14 cellular contexts compared by ENCODE assay signal in genomic region chr6:131023834-131024504, GRCh38. TPM values are rescaled to one million over a fixed set of nuclear protein-coding genes. Genes with fewer than 3 reads are reported as not detected.
DNase-seq lines count a peak whose midpoint lies in the region; ATAC-seq and TF ChIP-seq lines count a peak whose summit lies in the region.
"Had no signal": no experiment of that assay in that cellular context is flagged by ENCODE, and none has a peak within 500 bp of the region (broad histone marks: within the 10 kb centered on the region; RNA-seq: fewer than 3 reads in every experiment).

No MANE protein-coding gene starts in this region.

- H3K18ac ChIP-seq in H9 (ENCODE audit: insufficient read length, low read depth, low read length) = no peak overlapping the region

- peaks cover 6 to 7% of the 10 kb centered on the region in 2 experiments; a peak in 3 of 5 replicates for H3K9me3 Mint-ChIP-seq in H9
- H3K9me3 Mint-ChIP-seq in natural killer cell treated with Interleukin-12 subunit alpha and Interleukin-12 subunit beta and Interleukin-15 and Interleukin-18, amount 100 ng/mL, for 72 hours = no peaks in the 10 kb centered on the region

- H2BK12ac ChIP-seq in H9 (ENCODE audit: insufficient read length, low read depth, low read length) = no peak overlapping the region

- H2BK5ac ChIP-seq in H9 (ENCODE audit: insufficient read length, low read length) = no peak overlapping the region

- H3K23me2 ChIP-seq in H9 (ENCODE audit: insufficient read length, low read depth, low read length, poor library complexity, severe bottlenecking) = no peaks in the 10 kb centered on the region

- no peaks in the 10 kb centered on the region for H3K9me3 ChIP-seq in H9 (ENCODE audit: control insufficient read depth, low read depth, low read length)

- no peak overlapping the region for H3K9ac ChIP-seq in H9 (ENCODE audit: extremely low read depth, insufficient read length, low read length)

- no peak overlapping the region for H3K4ac ChIP-seq in H9 (ENCODE audit: low read depth, low read length)

- H3K36me3 Mint-ChIP-seq in H9 (ENCODE audit: insufficient read depth in 1 of 3, low read depth in 3 of 3) = peaks cover 6 to 8% (median 7%) of the 10 kb centered on the region in 3 experiments; a peak in 6 of 7 replicates
- H3K36me3 Mint-ChIP-seq in natural killer cell treated with Interleukin-12 subunit alpha and Interleukin-12 subunit beta and Interleukin-15 and Interleukin-18, amount 100 ng/mL, for 72 hours = no peaks in the 10 kb centered on the region
- H3K36me3 Mint-ChIP-seq: CD14-positive monocyte had no signal

- no peak for TF ChIP-seq CTCF in H9 (conservative IDR thresholded peaks at IDR 0.05)
- no peak for TF ChIP-seq CTCF in foreskin fibroblast (IDR thresholded peaks at IDR 0.05; ENCODE audit: low read depth, low read length)

- no peak overlapping the region for H3K14ac ChIP-seq in H9 (ENCODE audit: insufficient read depth, low read length)

- no peak for ATAC-seq in natural killer cell treated with Interleukin-12 subunit alpha and Interleukin-12 subunit beta and Interleukin-15 and Interleukin-18, amount 100 ng/mL, for 72 hours
- no peak for ATAC-seq in HG03442 (IDR thresholded peaks at IDR 0.05; ENCODE audit: unreplicated experiment)

- H2BK120ac ChIP-seq in H9 (ENCODE audit: low read depth, low read length, poor library complexity, severe bottlenecking) = no peak overlapping the region

- DNase-seq in ACHN (peak; percentile 82), H9 (no peak), SK-MEL-5 (ENCODE audit: low read depth, low spot score) (peak; percentile 10), foreskin fibroblast (peak; percentile 29 to 67), iPS-NIHi11 (ENCODE audit: low spot score) (no peak), NAMALWA (ENCODE audit: low spot score) (no peak)
- no peak for DNase-seq in natural killer cell treated with Interleukin-12 subunit alpha and Interleukin-12 subunit beta and Interleukin-15 and Interleukin-18, amount 100 ng/mL, for 72 hours (ENCODE audit: low spot score)
- DNase-seq: activated naive CD4-positive, alpha-beta T cell treated with anti-CD3 and anti-CD28 coated beads, Interleukin-2, amount 50 U/mL, for 16 hours; erythroblast; stimulated activated CD4-positive, alpha-beta T cell treated with anti-CD3 and anti-CD28 coated beads, Interleukin-15, amount 100 ng/mL, for 24 hours; WERI-Rb-1 had no signal

- H3K23ac ChIP-seq in H9 (ENCODE audit: insufficient read length, low read depth, low read length) = no peak overlapping the region

- no peak overlapping the region for H2BK15ac ChIP-seq in H9 (ENCODE audit: low read depth, low read length)

- H3K4me3 Mint-ChIP-seq in H9 = no peak overlapping the region
- H3K4me3 Mint-ChIP-seq in natural killer cell treated with Interleukin-12 subunit alpha and Interleukin-12 subunit beta and Interleukin-15 and Interleukin-18, amount 100 ng/mL, for 72 hours = no peak overlapping the region
- H3K4me3 Mint-ChIP-seq: CD14-positive monocyte, memory B cell had no signal

- H4K8ac ChIP-seq in H9 (replicated peaks; ENCODE audit: insufficient read length, low read depth, low read length) = no peak overlapping the region

- no peak overlapping the region for H3K56ac ChIP-seq in H9 (ENCODE audit: insufficient read length, low read depth, low read length)

- no CpG with 5 or more reads among the region's 3 CpGs for WGBS in H9 (ENCODE audit: extremely low coverage, insufficient read length, low lambda C conversion rate)

- H2AFZ ChIP-seq in H9 (ENCODE audit: low read length) = no peak overlapping the region

- in situ Hi-C loops in ACHN (cut with HindIII; ENCODE audit: low pct_ligation_motif_present, low pct_unique_long_range_greater_than_20kb, low sequenced_read_pairs) = no loop called here
- in situ Hi-C loops in SK-MEL-5 (cut with HindIII; ENCODE audit: low pct_unique_long_range_greater_than_20kb, low sequenced_read_pairs) = no loop called here

- no peaks in the 10 kb centered on the region for H4K20me1 ChIP-seq in H9 (ENCODE audit: control insufficient read depth, insufficient read depth, insufficient read length)

- H3K4me3 ChIP-seq in foreskin fibroblast (ENCODE audit: low read depth in 1 of 2, low read length in 2 of 2) = no peak overlapping the region

- H4K91ac ChIP-seq in H9 (ENCODE audit: insufficient read length, low read depth, low read length) = no peak overlapping the region

- H3T11ph ChIP-seq in H9 (ENCODE audit: low read length) = no peak overlapping the region

- no peaks in the 10 kb centered on the region for H3K27me3 ChIP-seq in H9 (ENCODE audit: insufficient read depth, low read length)

- H3K27ac Mint-ChIP-seq in H9 = peak overlapping the region in 2 of 3 experiments; percentile 3 to 7; a peak in 1 of 7 replicates
- H3K27ac Mint-ChIP-seq in natural killer cell treated with Interleukin-12 subunit alpha and Interleukin-12 subunit beta and Interleukin-15 and Interleukin-18, amount 100 ng/mL, for 72 hours = no peak overlapping the region
- H3K27ac Mint-ChIP-seq: CD14-positive monocyte, memory B cell had no signal

- no peaks in the 10 kb centered on the region; a peak in 1 of 4 replicates for H3K4me1 Mint-ChIP-seq in H9
- H3K4me1 Mint-ChIP-seq in natural killer cell treated with Interleukin-12 subunit alpha and Interleukin-12 subunit beta and Interleukin-15 and Interleukin-18, amount 100 ng/mL, for 72 hours (ENCODE audit: low read depth in 2 of 2) = peaks cover 0 to 5% of the 10 kb centered on the region in 2 donors
- H3K4me1 Mint-ChIP-seq: CD14-positive monocyte had no signal

- no peak overlapping the region for H3K27ac ChIP-seq in H9 (ENCODE audit: insufficient read length, low read depth, low read length)
- H3K27ac ChIP-seq: WERI-Rb-1 had no signal

- H3K79me1 ChIP-seq in H9 (ENCODE audit: insufficient read depth, low read depth, low read length, poor library complexity, severe bottlenecking) = peaks cover 3% of the 10 kb centered on the region

- H4K5ac ChIP-seq in H9 (ENCODE audit: insufficient read length, low read depth, low read length) = no peak overlapping the region

- H3K79me2 ChIP-seq in H9 (ENCODE audit: insufficient read depth, low read length) = peaks cover 7% of the 10 kb centered on the region; the same call in 1 of the 2 replicates

- H3K4me1 ChIP-seq in H9 (ENCODE audit: insufficient read depth, low read length) = no peaks in the 10 kb centered on the region

- no peak overlapping the region for H2BK20ac ChIP-seq in H9 (ENCODE audit: low read depth, low read length, poor library complexity, severe bottlenecking)

- H3K27me3 Mint-ChIP-seq in H9 (ENCODE audit: low read depth) = no peaks in the 10 kb centered on the region
- H3K27me3 Mint-ChIP-seq in natural killer cell treated with Interleukin-12 subunit alpha and Interleukin-12 subunit beta and Interleukin-15 and Interleukin-18, amount 100 ng/mL, for 72 hours = peaks cover 0 to 2% of the 10 kb centered on the region in 2 donors
- H3K27me3 Mint-ChIP-seq: memory B cell had no signal

- H2AK5ac ChIP-seq in H9 (ENCODE audit: insufficient read length, low read length) = no peak overlapping the region

- H3K4me2 ChIP-seq in H9 (ENCODE audit: insufficient read depth, insufficient read length, low read length) = no peak overlapping the region

RNA-seq across cellular contexts. Expression of gene EPB41L2, which starts 39.1 kb away (rescaled TPM):
- 78.7 and 90.2 TPM in 2 replicates for total RNA-seq in H9 (2021)
- total RNA-seq in SK-MEL-5 (2014; rRNA removed; shearing (Covaris generic)) = 12.2 and 15.8 TPM in 2 replicates
- polyA plus RNA-seq in SK-MEL-5 (2015; cell fraction: cytosol; rRNA removed) = 37.7 and 45.4 TPM in 2 replicates
- polyA plus RNA-seq in SK-MEL-5 (2015; cell fraction: nucleus; rRNA removed) = 94.3 and 117 TPM in 2 replicates
- 10 to 100 TPM; 30.5 to 31.0 TPM for total RNA-seq in natural killer cell treated with Interleukin-12 subunit alpha and Interleukin-12 subunit beta and Interleukin-15 and Interleukin-18, amount 100 ng/mL, for 72 hours

Comparison
In these comparisons a context has a peak if more than half of its experiments do, and no peak if none do; other contexts are left out.
1. DNase-seq: peak in ACHN (single experiment), SK-MEL-5 (single experiment) and foreskin fibroblast (2 of 2); none in H9 (single experiment), natural killer cell treated with Interleukin-12 subunit alpha and Interleukin-12 subunit beta and Interleukin-15 and Interleukin-18, amount 100 ng/mL, for 72 hours (single experiment), iPS-NIHi11 (single experiment) and NAMALWA (single experiment).
2. H3K27ac Mint-ChIP-seq: peak in H9 (2 of 3); none in natural killer cell treated with Interleukin-12 subunit alpha and Interleukin-12 subunit beta and Interleukin-15 and Interleukin-18, amount 100 ng/mL, for 72 hours (0 of 2).